Comparison of ENCODE assay signal across 8 cellular contexts in the genomic region with DNA sequence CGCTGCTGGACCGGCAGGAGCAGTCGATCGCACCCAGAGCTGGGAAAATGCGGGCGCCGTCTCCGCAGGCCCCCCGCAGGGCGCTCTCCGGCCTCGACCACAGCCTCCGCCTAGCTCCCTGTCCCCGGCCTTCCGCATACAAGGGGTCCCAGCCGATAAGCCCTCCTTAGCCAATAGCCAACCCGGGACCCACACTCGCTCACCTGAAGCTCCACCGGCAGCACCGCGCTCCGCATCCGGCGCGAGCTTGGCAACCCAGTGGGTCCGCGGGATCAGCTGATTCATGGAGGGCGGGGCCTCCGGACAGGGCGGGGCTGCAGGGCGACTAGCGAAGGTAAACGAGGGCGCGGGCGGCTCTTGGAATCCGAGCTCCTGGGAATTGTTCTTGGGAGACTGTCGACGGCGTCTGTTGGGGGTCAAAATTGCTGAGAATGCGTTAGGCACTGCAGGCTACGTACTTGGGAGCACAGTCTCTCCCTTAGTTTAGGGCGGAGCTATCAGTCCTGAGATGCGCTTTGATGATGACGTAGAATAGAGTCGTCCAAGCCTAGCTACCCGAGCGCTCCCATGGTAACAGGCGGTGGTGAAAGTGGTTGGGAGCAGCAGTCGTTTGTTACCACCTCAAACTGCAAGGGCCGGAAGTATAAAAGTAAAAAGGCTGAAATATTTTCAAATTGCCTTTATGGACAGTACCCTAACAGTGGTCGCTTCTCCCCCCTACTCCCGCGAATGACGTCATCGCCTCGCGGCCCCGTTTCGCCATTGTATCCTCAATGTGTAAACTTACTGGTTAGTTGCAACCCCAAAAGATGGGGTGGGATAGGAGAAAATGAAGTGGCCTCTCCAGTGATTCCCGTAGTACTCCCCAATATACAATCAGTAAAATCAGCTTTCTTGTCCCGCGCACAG. TPM values are rescaled to one million over a fixed set of nuclear protein-coding genes. Genes with fewer than 3 reads are reported as not detected.
A peak's percentile ranks its signal among the peaks of the same experiment; 100 is the strongest.
DNase-seq lines count a peak whose midpoint lies in the region; ATAC-seq, FAIRE-seq and TF ChIP-seq lines count a peak whose summit lies in the region.

ALS2 (minus strand) TSS at position 260 of the 909 bp plus-strand sequence. CDS start 12,048 bp downstream, outside the sequence.

- no peaks in the 10 kb centered on the region for H4K20me1 ChIP-seq in HepG2 (ENCODE audit: insufficient read depth, low read length)

- TF ChIP-seq EP300 in HepG2 (IDR thresholded peaks at IDR 0.05; ENCODE audit: low read depth in 2 of 2, low read length in 2 of 2): peak in 1 of 2 experiments; percentile 77; a peak in 2 of 4 replicates
- peak; percentile 61 for TF ChIP-seq EP300 in HepG2 (CRISPR knock-in tag; IDR thresholded peaks at IDR 0.05; ENCODE audit: borderline replicate concordance)

- in situ Hi-C loops in HepG2 (cut with HindIII; ENCODE audit: extremely low pct_ligation_motif_present, low pct_unique_long_range_greater_than_20kb): no loop called here

- ATAC-seq in GM19372 (IDR thresholded peaks at IDR 0.05; ENCODE audit: low read depth, unreplicated experiment): peak; percentile 95
- ATAC-seq in HG03558 (IDR thresholded peaks at IDR 0.05; ENCODE audit: extremely low read depth, unreplicated experiment): peak; percentile 71
- ATAC-seq in HepG2: peak; percentile 95

- H2AFZ ChIP-seq in HepG2 (ENCODE audit: low read length): peak within 1 kb of the TSS; percentile 97

- CTCF ChIA-PET in HepG2 (lab: Yijun Ruan, JAX; ENCODE audit: low intra/inter-chr PET ratio, low total read pairs): interaction anchor here (1.1 kb wide), 1 partner anchor 30 kb away, joined by 5 read pairs; no protein-coding TSS in a partner anchor

- peak within 1 kb of the TSS; percentile 72 for H3K27ac ChIP-seq in HepG2 (ENCODE audit: extremely low read length, insufficient read depth, low read length)

- H3K9ac ChIP-seq in HepG2 (ENCODE audit: insufficient read depth, low read depth, low read length): peak within 1 kb of the TSS; percentile 81

- peak; percentile 80 to 99 (median 90) for DNase-seq in C1 segment of cervical spinal cord (lab: John Stamatoyannopoulos, UW)
- DNase-seq in NCI-H748 treated with DMSO at 0.1 percent for 48 hours (lab: John Stamatoyannopoulos, UW): peak; percentile 100
- DNase-seq in activated CD4-positive, alpha-beta T cell treated with anti-CD3 and anti-CD28 coated beads, Interleukin-2, amount 50 U/mL, for 4 hours: peak; percentile 92 to 93
- DNase-seq in dermis microvascular lymphatic vessel endothelial cell (ENCODE audit: low read depth in 2 of 2): peak; percentile 94 to 99
- peak; percentile 99 for DNase-seq in HepG2 (ENCODE audit: low spot score)
- DNase-seq in stimulated activated CD4-positive, alpha-beta T cell treated with anti-CD3 and anti-CD28 coated beads, Interleukin-4, amount 100 ng/mL, for 1 hour: peak; percentile 94

- peaks cover 44% of the 10 kb centered on the region for H3K4me1 ChIP-seq in HepG2 (ENCODE audit: insufficient read depth, low read length)

- TF ChIP-seq CTCF in HepG2 (CRISPR knock-in tag; IDR thresholded peaks at IDR 0.05): 0 out of 2 replicates have a peak, but pooled peaks have one; percentile 4

- POLR2A ChIA-PET in HepG2 (lab: Yijun Ruan, JAX): interaction anchor here (0.8 to 1.7 kb wide), 14 partner anchors 9 to 1033 kb away, joined by 3 to 33 read pairs (median 5); partner anchors contain the start of genes CLK1, NOP58, STRADB and TMEM237

- H3K36me3 ChIP-seq in HepG2 (replicated peaks in 1 of 2; ENCODE audit: control insufficient read depth in 1 of 2, insufficient read depth in 2 of 2, low read length in 2 of 2): no peaks in the 10 kb centered on the region; a peak in 1 of 5 replicates

- FAIRE-seq in HepG2 (lab: Jason Lieb, UNC): peak; percentile 96

- TF ChIP-seq POLR2A in HepG2 (IDR thresholded peaks at IDR 0.05; ENCODE audit: insufficient read depth in 1 of 2, low read depth in 2 of 2, low read length in 2 of 2): peak; percentile 83 to 93

- H3K4me3 ChIP-seq in HepG2 (replicated peaks in 1 of 3; ENCODE audit: insufficient read depth in 1 of 3, low read depth in 2 of 3, low read length in 3 of 3): peak within 1 kb of the TSS; percentile 66 to 95 (median 93)

- 1% methylated on average over 44 of the region's 63 CpGs for WGBS in HepG2 (ENCODE audit: low lambda C conversion rate)

- TF ChIP-seq RAD21 in HepG2 (CRISPR knock-in tag; IDR thresholded peaks at IDR 0.05): peak; percentile 53

- intact Hi-C loops in HepG2 (cut with micrococcal nuclease; ENCODE audit: unreplicated experiment): loop anchor here (1.0 to 10.0 kb wide), 3 partner anchors 22 to 546 kb away; no protein-coding TSS in a partner anchor

- H3K79me2 ChIP-seq in HepG2 (ENCODE audit: insufficient read depth, low read length): peaks cover 43% of the 10 kb centered on the region

- no peaks in the 10 kb centered on the region; a peak in 1 of 5 replicates for H3K27me3 ChIP-seq in HepG2 (ENCODE audit: control insufficient read depth in 1 of 2, insufficient read depth in 2 of 2, low read length in 2 of 2)

- TSS peak; percentile 95 for BruUV-seq in HepG2 (replicated peaks; lab: Mats Ljungman, UMichigan)

- peak within 1 kb of the TSS; percentile 95 for H3K4me2 ChIP-seq in HepG2 (ENCODE audit: low read depth, low read length)

- H3K9me3 ChIP-seq in HepG2 (ENCODE audit: low read length): no peaks in the 10 kb centered on the region

TF ChIP-seq in HepG2, 621 proteins besides CTCF, POLR2A, EP300 and RAD21 (continues in another document):
- TF ChIP-seq, protein P1, sequence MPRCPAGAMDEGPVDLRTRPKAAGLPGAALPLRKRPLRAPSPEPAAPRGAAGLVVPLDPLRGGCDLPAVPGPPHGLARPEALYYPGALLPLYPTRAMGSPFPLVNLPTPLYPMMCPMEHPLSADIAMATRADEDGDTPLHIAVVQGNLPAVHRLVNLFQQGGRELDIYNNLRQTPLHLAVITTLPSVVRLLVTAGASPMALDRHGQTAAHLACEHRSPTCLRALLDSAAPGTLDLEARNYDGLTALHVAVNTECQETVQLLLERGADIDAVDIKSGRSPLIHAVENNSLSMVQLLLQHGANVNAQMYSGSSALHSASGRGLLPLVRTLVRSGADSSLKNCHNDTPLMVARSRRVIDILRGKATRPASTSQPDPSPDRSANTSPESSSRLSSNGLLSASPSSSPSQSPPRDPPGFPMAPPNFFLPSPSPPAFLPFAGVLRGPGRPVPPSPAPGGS (CRISPR knock-in tag; IDR thresholded peaks at IDR 0.05): no peak; the same call in 1 of the 2 replicates
- TF ChIP-seq MBD4 (IDR thresholded peaks at IDR 0.05; ENCODE audit: borderline replicate concordance, low read length) (no peak), HDAC1 (CRISPR knock-in tag; IDR thresholded peaks at IDR 0.05) (peak; percentile 95), PHF20 (CRISPR knock-in tag; IDR thresholded peaks at IDR 0.05) (peak; percentile 93), KMT2A (CRISPR knock-in tag; IDR thresholded peaks at IDR 0.05) (peak; percentile 91), ZNF747 (CRISPR knock-in tag; IDR thresholded peaks at IDR 0.05; ENCODE audit: borderline replicate concordance) (peak; percentile 56; the same call in 1 of the 2 replicates), ZNF180 (CRISPR knock-in tag; IDR thresholded peaks at IDR 0.05; ENCODE audit: borderline replicate concordance, low read depth) (peak; percentile 87), CENPBD1 (CRISPR knock-in tag; IDR thresholded peaks at IDR 0.05; ENCODE audit: borderline replicate concordance, low read depth) (no peak), SIX4 (CRISPR knock-in tag; IDR thresholded peaks at IDR 0.05) (peak; percentile 65), AKAP8 (CRISPR knock-in tag; IDR thresholded peaks at IDR 0.05) (peak; percentile 75; the same call in 1 of the 2 replicates)
- TF ChIP-seq, protein P2, sequence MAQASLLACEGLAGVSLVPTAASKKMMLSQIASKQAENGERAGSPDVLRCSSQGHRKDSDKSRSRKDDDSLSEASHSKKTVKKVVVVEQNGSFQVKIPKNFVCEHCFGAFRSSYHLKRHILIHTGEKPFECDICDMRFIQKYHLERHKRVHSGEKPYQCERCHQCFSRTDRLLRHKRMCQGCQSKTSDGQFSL (CRISPR knock-in tag; IDR thresholded peaks at IDR 0.05): no peak

RNA-seq across cellular contexts. Expression of gene ALS2, which starts in this region (rescaled TPM):
- total RNA-seq in dermis microvascular lymphatic vessel endothelial cell: 17.7 and 20.5 TPM in 2 replicates
- 19.3 and 25.4 TPM in 2 replicates for total RNA-seq in HepG2 (2016; rRNA removed; fragmentation: Illumina TruSeq; extraction: Trizol)
- total RNA-seq in HepG2 (2016; cell fraction: cytosol; rRNA removed; fragmentation: Illumina TruSeq; extraction: Trizol; ENCODE audit: low read depth): 9.9 and 10.8 TPM in 2 replicates
- total RNA-seq in HepG2 (2016; cell fraction: insoluble cytoplasmic fraction; rRNA removed; fragmentation: Illumina TruSeq; extraction: Trizol): 19.9 and 25.5 TPM in 2 replicates
- total RNA-seq in HepG2 (2016; cell fraction: membrane; rRNA removed; fragmentation: Illumina TruSeq; extraction: Trizol): 8.0 and 9.9 TPM in 2 replicates
- 21.0 and 23.3 TPM in 2 replicates for total RNA-seq in HepG2 (2016; cell fraction: nucleus; rRNA removed; fragmentation: Illumina TruSeq; extraction: Trizol)
- polyA plus RNA-seq in HepG2 (2011; rRNA removed): 12.7 and 15.3 TPM in 2 replicates
- polyA plus RNA-seq in HepG2 (2011; cell fraction: cytosol; rRNA removed): 7.4 and 10.7 TPM in 2 replicates
- 16.0 and 23.2 TPM in 2 replicates for polyA plus RNA-seq in HepG2 (2011; cell fraction: nucleus; rRNA removed)
- polyA plus RNA-seq in HepG2 (2012): 14.4 and 15.3 TPM in 2 replicates
- polyA plus RNA-seq in HepG2 (2016; cell fraction: cytosol; fragmentation: Illumina TruSeq; extraction: Trizol; ENCODE audit: low read depth): 0.66 and 0.81 TPM in 2 replicates
- polyA plus RNA-seq in HepG2 (2016; cell fraction: insoluble cytoplasmic fraction; fragmentation: Illumina TruSeq; extraction: Trizol; ENCODE audit: low read depth): 15.7 and 17.6 TPM in 2 replicates
- 2.0 and 2.3 TPM in 2 replicates for polyA plus RNA-seq in HepG2 (2016; cell fraction: membrane; fragmentation: Illumina TruSeq; extraction: Trizol; ENCODE audit: low read depth)
- 20.8 and 22.0 TPM in 2 replicates for polyA plus RNA-seq in HepG2 (2016; cell fraction: nucleus; fragmentation: Illumina TruSeq; extraction: Trizol; ENCODE audit: insufficient read depth, low read depth)
- polyA minus RNA-seq in HepG2 (2011; rRNA and poly(A)+ RNA removed; ENCODE audit: low replicate concordance): 13.7 and 28.5 TPM in 2 replicates
- 12.0 and 14.3 TPM in 2 replicates for polyA minus RNA-seq in HepG2 (2011; cell fraction: cytosol; rRNA and poly(A)+ RNA removed)
- 45.7 and 66.5 TPM in 2 replicates for polyA minus RNA-seq in HepG2 (2011; cell fraction: nucleus; rRNA and poly(A)+ RNA removed)

Comparison
In these comparisons a context has a peak if more than half of its experiments do, and no peak if none do; other contexts are left out.
1. Peak in every context shown above with its lines: DNase-seq, ATAC-seq, H3K4me3 ChIP-seq and H3K27ac ChIP-seq.